Comparison of ENCODE assay signal across 24 cellular contexts in the genomic region with DNA sequence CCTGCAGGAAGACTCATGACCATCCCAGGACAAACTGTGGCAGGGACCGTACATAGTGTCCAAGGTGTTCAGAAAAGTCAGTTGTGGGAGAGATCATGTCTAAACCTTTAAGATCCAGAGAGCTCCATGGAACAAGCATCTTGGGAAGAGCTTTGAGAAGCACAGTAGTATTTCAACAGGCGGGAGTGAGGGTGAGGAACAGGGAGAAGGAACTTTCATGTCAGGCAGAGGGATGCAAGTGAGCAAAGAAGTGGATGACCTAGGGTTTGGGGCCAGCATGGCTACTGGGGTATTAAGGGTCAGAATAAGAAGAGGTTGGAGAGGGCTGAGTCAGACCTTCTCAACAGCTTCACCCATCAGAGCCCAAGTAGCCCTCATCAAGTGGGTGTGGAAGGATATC.
"Had no signal": no experiment of that assay in that cellular context is flagged by ENCODE, and none has a peak within 500 bp of the region (broad histone marks: within the 10 kb centered on the region; RNA-seq: fewer than 3 reads in every experiment).

No MANE protein-coding gene starts in this region.

- H3K9me3 ChIP-seq: gastrocnemius medialis, heart right ventricle, lower lobe of right lung, mucosa of descending colon had no signal

- H3K36me3 ChIP-seq: gastrocnemius medialis, heart right ventricle, lower lobe of right lung had no signal

- DNase-seq: dermis blood vessel endothelial cell; dorsolateral prefrontal cortex; effector CD4-positive, alpha-beta T cell; effector memory CD4-positive, alpha-beta T cell; erythroblast; foreskin melanocyte; gastrocnemius medialis; glutamatergic neuron; heart right ventricle; hippocampal formation; kidney; kidney glomerular epithelial cell; left colon; left ventricle myocardium superior; lower lobe of right lung; mesenchymal stem cell; mucosa of descending colon; naive B cell; naive thymus-derived CD8-positive, alpha-beta T cell had no signal

- H3K27me3 ChIP-seq: gastrocnemius medialis had no signal

- H3K4me3 ChIP-seq: coronary artery, dorsolateral prefrontal cortex, gastrocnemius medialis, heart right ventricle, lower lobe of right lung, mucosa of descending colon had no signal

- H3K4me1 Mint-ChIP-seq: naive thymus-derived CD8-positive, alpha-beta T cell had no signal

- H3K27ac Mint-ChIP-seq: mesothelial cell of epicardium; naive B cell; naive thymus-derived CD8-positive, alpha-beta T cell had no signal

- H3K27ac ChIP-seq: coronary artery, dorsolateral prefrontal cortex, epithelial cell of prostate, gastrocnemius medialis, heart right ventricle, lower lobe of right lung had no signal

- H3K36me3 Mint-ChIP-seq: mesothelial cell of epicardium; naive thymus-derived CD8-positive, alpha-beta T cell had no signal

- H3K4me1 ChIP-seq: gastrocnemius medialis, heart right ventricle, lower lobe of right lung had no signal

- H3K4me3 Mint-ChIP-seq: mesothelial cell of epicardium; naive B cell; naive thymus-derived CD8-positive, alpha-beta T cell had no signal

- H3K9me3 Mint-ChIP-seq: naive thymus-derived CD8-positive, alpha-beta T cell had no signal

- ATAC-seq: esophagus mucosa; gastrocnemius medialis; heart right ventricle; left colon; left lobe of liver; left ventricle myocardium superior; lower lobe of right lung; mucosa of descending colon; naive thymus-derived CD8-positive, alpha-beta T cell had no signal
